In the genomic region with DNA sequence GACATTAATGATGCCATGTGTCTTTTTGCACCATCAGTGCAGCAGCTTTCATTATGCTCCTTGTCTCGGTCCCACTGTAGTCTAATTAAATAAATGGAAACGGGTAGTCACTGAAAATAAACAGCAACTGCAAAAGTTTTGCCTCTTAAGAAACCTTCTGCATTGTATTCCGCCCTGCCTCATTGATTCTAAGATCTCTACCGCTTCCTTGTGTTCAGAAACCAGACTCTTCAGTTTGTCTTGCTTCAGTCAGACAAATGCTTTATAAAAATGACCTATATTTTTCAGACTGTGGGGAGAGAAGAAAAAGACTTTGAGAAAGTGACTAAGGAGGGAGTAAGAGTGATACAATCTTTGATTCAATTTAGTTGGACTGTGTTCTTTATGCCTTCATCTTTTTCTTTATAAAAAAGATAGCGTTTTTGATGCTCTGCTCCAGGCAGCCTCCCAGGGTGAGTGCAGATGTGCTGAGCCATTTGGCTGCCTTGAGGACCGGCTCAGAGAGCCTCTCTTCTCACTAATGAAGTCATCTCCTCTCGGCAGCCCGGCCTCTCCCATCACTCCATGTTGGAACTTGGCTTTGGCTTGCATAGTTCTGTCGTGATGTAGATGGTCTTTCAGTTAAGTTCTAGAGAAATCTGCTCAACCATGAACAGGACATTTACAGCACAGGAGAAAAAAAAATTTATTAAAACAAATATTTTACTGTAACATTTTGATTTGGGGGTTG, we compare ENCODE assay signal across 17 cellular contexts. TPM values are rescaled to one million over a fixed set of nuclear protein-coding genes. Genes with fewer than 3 reads are reported as not detected.
DNase-seq lines count a peak whose midpoint lies in the region; ATAC-seq and TF ChIP-seq lines count a peak whose summit lies in the region.
"Had no signal": no experiment of that assay in that cellular context is flagged by ENCODE, and none has a peak within 500 bp of the region (broad histone marks: within the 10 kb centered on the region; RNA-seq: fewer than 3 reads in every experiment).

No MANE protein-coding gene starts in this region.

- H3K4me3 Mint-ChIP-seq in endodermal cell: no peak overlapping the region
- H3K4me3 Mint-ChIP-seq: activated CD4-positive, alpha-beta T cell treated with anti-CD3 and anti-CD28 coated beads, Interleukin-2, amount 10 ng/mL, durations not matched to agents 24 days and 14 days; activated T-cell treated with anti-CD3 and anti-CD28 coated beads, Interleukin-2, amount 50 U/mL, for 72 hours had no signal

- no peak overlapping the region for H3K27ac Mint-ChIP-seq in endodermal cell
- H3K27ac Mint-ChIP-seq: activated CD4-positive, alpha-beta T cell treated with anti-CD3 and anti-CD28 coated beads, Interleukin-2, amount 10 ng/mL, durations not matched to agents 24 days and 14 days; activated T-cell treated with anti-CD3 and anti-CD28 coated beads, Interleukin-2, amount 50 U/mL, for 72 hours had no signal

- no peak for TF ChIP-seq EP300 in SK-N-SH (IDR thresholded peaks at IDR 0.05; ENCODE audit: borderline replicate concordance in 1 of 2, low read depth in 1 of 2, low read length in 1 of 2)

- intact Hi-C loops in aorta (cut with DNase I): no loop called here
- intact Hi-C loops in dorsolateral prefrontal cortex (cut with DNase I): no loop called here

- H3K9ac ChIP-seq in SK-N-SH (no peak overlapping the region), endodermal cell (ENCODE audit: extremely low read depth, low read length, poor library complexity, severe bottlenecking) (no peak overlapping the region)

- WGBS in SK-N-SH (ENCODE audit: low lambda C conversion rate): 72% methylated on average over 9 of the region's 9 CpGs
- WGBS in endodermal cell (ENCODE audit: insufficient coverage in 1 of 2, insufficient read length in 1 of 2), 2 experiments: 78 to 79% methylated on average over 2 to 9 of the region's 9 CpGs
- 28 to 31% methylated on average over 9 of the region's 9 CpGs for WGBS in aorta, 2 donors

- H3K4me1 ChIP-seq in SK-N-SH (ENCODE audit: control insufficient read depth in 1 of 2, insufficient read depth in 2 of 2, low read depth in 1 of 2, low read length in 1 of 2) (peaks cover 0 to 4% of the 10 kb centered on the region in 2 experiments; a peak in 2 of 4 replicates), endodermal cell (ENCODE audit: control insufficient read depth, insufficient read depth, low read length) (peaks cover 4% of the 10 kb centered on the region), aorta (ENCODE audit: control insufficient read depth in 1 of 2, insufficient read depth in 2 of 2, low read length in 2 of 2) (no peaks in the 10 kb centered on the region)

- ATAC-seq in SK-N-SH treated with all-trans-retinoic acid at 6 μM for 48 hours: no peak
- ATAC-seq in aorta (ENCODE audit: low FRiP score): no peak
- no peak for ATAC-seq in HG03039 (IDR thresholded peaks at IDR 0.05; ENCODE audit: unreplicated experiment)
- no peak for ATAC-seq in HG03097 (IDR thresholded peaks at IDR 0.05; ENCODE audit: low FRiP score, unreplicated experiment)
- ATAC-seq: activated T-cell treated with anti-CD3 and anti-CD28 coated beads, Interleukin-2, amount 50 U/mL, for 72 hours; left colon had no signal

- CTCF ChIA-PET in SK-N-SH (lab: Yijun Ruan, JAX): no interaction called here

- peaks cover 8% of the 10 kb centered on the region for H3K9me3 Mint-ChIP-seq in endodermal cell
- H3K9me3 Mint-ChIP-seq: activated CD4-positive, alpha-beta T cell treated with anti-CD3 and anti-CD28 coated beads, Interleukin-2, amount 10 ng/mL, durations not matched to agents 24 days and 14 days had no signal

- H3K27me3 Mint-ChIP-seq in endodermal cell (ENCODE audit: insufficient read depth): peaks cover 4% of the 10 kb centered on the region

- H3K4me2 ChIP-seq in SK-N-SH: 0 out of 2 replicates have a peak overlapping the region, but pooled peaks have one; percentile 11

- H3K4me3 ChIP-seq in SK-N-SH (ENCODE audit: low read depth in 2 of 2, low read length in 1 of 2): no peak overlapping the region
- no peak overlapping the region for H3K4me3 ChIP-seq in endodermal cell (ENCODE audit: low read length)
- H3K4me3 ChIP-seq in aorta (ENCODE audit: low read length in 2 of 2): no peak overlapping the region
- H3K4me3 ChIP-seq in dorsolateral prefrontal cortex: no peak overlapping the region
- H3K4me3 ChIP-seq: transverse colon had no signal

- H3F3A ChIP-seq in SK-N-SH (replicated peaks; ENCODE audit: insufficient read depth): no peaks in the 10 kb centered on the region

- DNase-seq in SK-N-SH (no peak), endodermal cell (no peak), left kidney (ENCODE audit: low read depth, low spot score) (peak; percentile 17), aorta (peak; percentile 67 to 76), dorsolateral prefrontal cortex (no peak)
- DNase-seq: activated CD4-positive, alpha-beta T cell treated with anti-CD3 and anti-CD28 coated beads, Interleukin-2, amount 10 ng/mL, durations not matched to agents 24 days and 14 days; activated T-cell treated with anti-CD3 and anti-CD28 coated beads, Interleukin-2, amount 50 U/mL, for 72 hours; Calu3; effector CD4-positive, alpha-beta T cell; left colon; NCI-H226; OCI-M1; stimulated activated CD4-positive, alpha-beta T cell treated with anti-CD3 and anti-CD28 coated beads, Interleukin-15, amount 100 ng/mL, for 24 hours; transverse colon had no signal

- H3K36me3 Mint-ChIP-seq in endodermal cell (ENCODE audit: low read depth): no peaks in the 10 kb centered on the region

- H3K27ac ChIP-seq in SK-N-SH (ENCODE audit: low read depth in 2 of 2, low read length in 1 of 2): no peak overlapping the region
- H3K27ac ChIP-seq in endodermal cell (ENCODE audit: low read depth, low read length): no peak overlapping the region
- no peak overlapping the region for H3K27ac ChIP-seq in aorta (ENCODE audit: low read depth in 1 of 2, low read length in 2 of 2)
- no peak overlapping the region for H3K27ac ChIP-seq in dorsolateral prefrontal cortex
- H3K27ac ChIP-seq: transverse colon had no signal

- TF ChIP-seq CTCF in SK-N-SH (IDR thresholded peaks at IDR 0.05): peak; percentile 30; the same call in 1 of the 2 replicates
- peak; percentile 38 for TF ChIP-seq CTCF in endodermal cell (conservative IDR thresholded peaks at IDR 0.05)
- TF ChIP-seq CTCF in dorsolateral prefrontal cortex (IDR thresholded peaks at IDR 0.05 in 54 of 56, conservative IDR thresholded peaks at IDR 0.05 in 2 of 56; ENCODE audit: low read depth in 1 of 56, partially characterized antibody in 56 of 56): no peak

- no peaks in the 10 kb centered on the region for H4K20me1 ChIP-seq in SK-N-SH (ENCODE audit: insufficient read depth)

- peaks cover 11% of the 10 kb centered on the region for H3K79me2 ChIP-seq in SK-N-SH (ENCODE audit: insufficient read depth)

- POLR2A ChIA-PET in SK-N-SH (lab: Yijun Ruan, JAX): no interaction called here

- H3K4me1 Mint-ChIP-seq in endodermal cell: peaks cover 40% of the 10 kb centered on the region

- no peak for TF ChIP-seq RAD21 in SK-N-SH (IDR thresholded peaks at IDR 0.05; ENCODE audit: low read length)

- no peaks in the 10 kb centered on the region for H3K27me3 ChIP-seq in SK-N-SH (ENCODE audit: insufficient read depth)
- no peaks in the 10 kb centered on the region for H3K27me3 ChIP-seq in endodermal cell (ENCODE audit: control insufficient read depth, insufficient read depth, low read length, poor library complexity, severe bottlenecking)
- no peaks in the 10 kb centered on the region for H3K27me3 ChIP-seq in aorta (ENCODE audit: control insufficient read depth in 1 of 2, insufficient read depth in 2 of 2, low read length in 1 of 2)
- peaks cover 0 to 63% (median 22%) of the 10 kb centered on the region in 45 donors for H3K27me3 ChIP-seq in dorsolateral prefrontal cortex

- H3K9me3 ChIP-seq in SK-N-SH: no peaks in the 10 kb centered on the region
- no peaks in the 10 kb centered on the region for H3K9me3 ChIP-seq in endodermal cell (ENCODE audit: control insufficient read depth, low read length)
- no peaks in the 10 kb centered on the region for H3K9me3 ChIP-seq in aorta (ENCODE audit: control insufficient read depth, low read length)
- H3K9me3 ChIP-seq: transverse colon had no signal

- no peaks in the 10 kb centered on the region for H3K9me2 ChIP-seq in SK-N-SH

- H2AFZ ChIP-seq in SK-N-SH (ENCODE audit: low read depth): peak overlapping the region; percentile 52

- H3K36me3 ChIP-seq in SK-N-SH (replicated peaks in 1 of 2; ENCODE audit: control insufficient read depth in 1 of 2, insufficient read depth in 2 of 2, low read length in 1 of 2) (no peaks in the 10 kb centered on the region), endodermal cell (ENCODE audit: control insufficient read depth, insufficient read depth, low read length) (no peaks in the 10 kb centered on the region), aorta (ENCODE audit: control insufficient read depth in 1 of 2, insufficient read depth in 2 of 2, low read length in 1 of 2) (no peaks in the 10 kb centered on the region)
- H3K36me3 ChIP-seq: transverse colon had no signal

TF ChIP-seq in SK-N-SH, 30 proteins besides CTCF, POLR2A, EP300 and RAD21:
- no peak for TF ChIP-seq RFX5 (IDR thresholded peaks at IDR 0.05; ENCODE audit: low read length)

TF ChIP-seq in SK-N-SH treated with all-trans-retinoic acid at 6 μM for 48 hours, 23 proteins besides CTCF, POLR2A, EP300 and RAD21 (continues in another document):
- TF ChIP-seq POU6F1 (CRISPR knock-in tag; IDR thresholded peaks at IDR 0.05; ENCODE audit: borderline replicate concordance, low read depth) (no peak), CSDC2 (CRISPR knock-in tag; IDR thresholded peaks at IDR 0.05) (no peak), GLIS3 (CRISPR knock-in tag; IDR thresholded peaks at IDR 0.05) (no peak), BACH2 (CRISPR knock-in tag; IDR thresholded peaks at IDR 0.05; ENCODE audit: borderline replicate concordance) (no peak)

RNA-seq across cellular contexts. Expression of gene VCAN, which starts 4.1 kb away (rescaled TPM):
- polyA plus RNA-seq in SK-N-SH (2012; rRNA removed) (142 and 147 TPM in 2 replicates), aorta (100 to 1,000 TPM in 1 of 2 donors, 10 to 100 TPM in 1; 21.5 to 443 TPM)
- polyA plus RNA-seq in SK-N-SH (2012; cell fraction: cytosol; rRNA removed): 128 and 146 TPM in 2 replicates
- 105 and 212 TPM in 2 replicates for polyA plus RNA-seq in SK-N-SH (2012; cell fraction: nucleus; rRNA removed)
- total RNA-seq in endodermal cell (100 to 1,000 TPM; 363 to 397 TPM), aorta (100 to 1,000 TPM; 513 to 849 TPM), dorsolateral prefrontal cortex (100 to 1,000 TPM in 13 of 120 experiments, 10 to 100 TPM in 107; 20.5 to 139 (median 65.2) TPM)
- 188 TPM for polyA plus RNA-seq in endodermal cell (2013, experiment 1 of 2)
- 171 TPM for polyA plus RNA-seq in endodermal cell (2013, experiment 2 of 2)
- total RNA-seq: activated CD4-positive, alpha-beta T cell treated with anti-CD3 and anti-CD28 coated beads, Interleukin-2, amount 10 ng/mL, durations not matched to agents 24 days and 14 days had no signal

Comparison
In these comparisons a context has a peak if more than half of its experiments do, and no peak if none do; other contexts are left out.
1. DNase-seq: peak in left kidney (single experiment) and aorta (2 of 2); none in SK-N-SH (single experiment), endodermal cell (single experiment) and dorsolateral prefrontal cortex (0 of 10).
2. CTCF ChIP-seq: peak in SK-N-SH (single experiment) and endodermal cell (single experiment); none in dorsolateral prefrontal cortex (0 of 56).